In the genomic region with DNA sequence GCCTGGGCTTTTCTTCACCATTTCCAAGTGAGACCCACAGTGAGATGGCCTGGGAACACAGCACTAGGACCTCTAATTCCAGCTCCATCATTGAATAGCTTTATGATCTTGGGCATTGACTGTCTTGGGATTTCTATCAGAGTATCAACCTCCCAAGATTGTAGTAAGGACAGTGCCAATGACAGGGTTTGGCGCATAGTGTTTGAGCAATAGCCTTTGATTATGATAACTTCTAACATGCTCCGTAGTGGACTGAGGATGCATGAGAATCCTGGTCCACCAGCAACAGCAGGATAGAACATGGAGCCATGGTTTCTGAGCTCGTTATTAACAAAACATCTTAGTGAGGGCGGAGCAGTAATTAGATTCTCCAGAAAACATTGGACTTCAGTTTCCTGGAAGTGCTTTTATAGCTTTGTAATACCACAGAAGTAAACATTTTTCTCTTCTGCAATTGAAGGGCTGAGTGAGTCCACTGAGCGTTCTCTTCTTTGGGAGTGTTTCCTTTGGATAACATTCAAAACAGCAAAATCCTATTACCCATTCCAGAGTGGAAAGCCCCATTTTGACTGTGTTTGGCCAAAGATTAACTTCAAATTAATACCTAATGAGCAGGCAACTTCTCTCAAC, we compare ENCODE assay signal across 15 cellular contexts.
DNase-seq lines count a peak whose midpoint lies in the region; FAIRE-seq and TF ChIP-seq lines count a peak whose summit lies in the region.
"Had no signal": no experiment of that assay in that cellular context is flagged by ENCODE, and none has a peak within 500 bp of the region (broad histone marks: within the 10 kb centered on the region; RNA-seq: fewer than 3 reads in every experiment).

No MANE protein-coding gene starts in this region.

- no peak overlapping the region for H3K9ac ChIP-seq in kidney (ENCODE audit: low read length in 2 of 2)

- peaks cover 0 to 10% (median 0%) of the 10 kb centered on the region in 7 donors for H3K27me3 ChIP-seq in spleen (replicated peaks in 1 of 7)
- H3K27me3 ChIP-seq: adrenal gland had no signal

- no peaks in the 10 kb centered on the region for H3K9me3 ChIP-seq in kidney (ENCODE audit: control insufficient read depth in 1 of 2, low read length in 2 of 2)
- no peaks in the 10 kb centered on the region for H3K9me3 ChIP-seq in spleen
- H3K9me3 ChIP-seq: adrenal gland had no signal

- TF ChIP-seq POLR2A in spleen (IDR thresholded peaks at IDR 0.05) = no peak

- H3K4me1 ChIP-seq in kidney (ENCODE audit: control insufficient read depth in 1 of 2, insufficient read depth in 1 of 2, low read depth in 1 of 2, low read length in 2 of 2) (peaks cover 4 to 5% of the 10 kb centered on the region in 2 donors), spleen (peaks cover 2 to 32% (median 24%) of the 10 kb centered on the region in 6 donors)

- intact Hi-C loops in kidney (cut with DNase I) = no loop called here
- intact Hi-C loops in spleen (cut with DNase I; ENCODE audit: low total_unique reads) = no loop called here

- WGBS in spleen, 5 donors = 80 to 88% (median 84%) methylated on average over 5 of the region's 5 CpGs

- DNase-seq in EH (ENCODE audit: low read depth) (peak; percentile 84), coronary artery (ENCODE audit: low spot score) (no peak), kidney (no peak), spleen (no peak), D721Med (ENCODE audit: insufficient read length, low spot score) (no peak), NCI-H1436 treated with DMSO at 0.1 percent for 48 hours (lab: John Stamatoyannopoulos, UW) (no peak), SKM-1 treated with dmso at 0.1 percent for 144 hours (lab: John Stamatoyannopoulos, UW; ENCODE audit: unreplicated experiment) (no peak), mesenteric fat pad (ENCODE audit: low spot score) (no peak)
- DNase-seq: activated CD4-positive, alpha-beta T cell treated with anti-CD3 and anti-CD28 coated beads for 4 hours; activated T-cell treated with anti-CD3 and anti-CD28 coated beads, Interleukin-2, amount 50 U/mL, for 48 hours; naive thymus-derived CD8-positive, alpha-beta T cell; NCI-H2081; stimulated activated naive CD4-positive, alpha-beta T cell; T-helper 17 cell had no signal

- TF ChIP-seq CTCF in coronary artery (IDR thresholded peaks at IDR 0.05) (no peak), kidney (IDR thresholded peaks at IDR 0.05; ENCODE audit: borderline replicate concordance, extremely low read depth, insufficient read depth) (no peak), spleen (IDR thresholded peaks at IDR 0.05 in 8 of 11, conservative IDR thresholded peaks at IDR 0.05 in 3 of 11) (no peak), D721Med (IDR thresholded peaks at IDR 0.05; ENCODE audit: insufficient read depth, missing control alignments) (no peak)

- H3K4me3 ChIP-seq in coronary artery (no peak overlapping the region), kidney (ENCODE audit: low read length in 2 of 2) (no peak overlapping the region), spleen (no peak overlapping the region)
- H3K4me3 ChIP-seq: adrenal gland had no signal

- H3K36me3 ChIP-seq in kidney (ENCODE audit: control insufficient read depth in 1 of 2, insufficient read depth in 2 of 2, low read length in 2 of 2) (no peaks in the 10 kb centered on the region), spleen (peaks cover 0 to 38% (median 0%) of the 10 kb centered on the region in 6 donors)
- H3K36me3 ChIP-seq: adrenal gland had no signal

- H3K27ac ChIP-seq in coronary artery = peak overlapping the region; percentile 65 to 68
- H3K27ac ChIP-seq in kidney (ENCODE audit: low read depth in 2 of 2, low read length in 2 of 2) = peak overlapping the region; percentile 26 to 48
- H3K27ac ChIP-seq in spleen = peak overlapping the region in 7 of 8 donors; percentile 7 to 62 (median 41)

- FAIRE-seq in kidney (lab: Jason Lieb, UNC) = no peak
- FAIRE-seq in D721Med (lab: Jason Lieb, UNC) = no peak
